14 cellular contexts compared by ENCODE assay signal in the genomic region with DNA sequence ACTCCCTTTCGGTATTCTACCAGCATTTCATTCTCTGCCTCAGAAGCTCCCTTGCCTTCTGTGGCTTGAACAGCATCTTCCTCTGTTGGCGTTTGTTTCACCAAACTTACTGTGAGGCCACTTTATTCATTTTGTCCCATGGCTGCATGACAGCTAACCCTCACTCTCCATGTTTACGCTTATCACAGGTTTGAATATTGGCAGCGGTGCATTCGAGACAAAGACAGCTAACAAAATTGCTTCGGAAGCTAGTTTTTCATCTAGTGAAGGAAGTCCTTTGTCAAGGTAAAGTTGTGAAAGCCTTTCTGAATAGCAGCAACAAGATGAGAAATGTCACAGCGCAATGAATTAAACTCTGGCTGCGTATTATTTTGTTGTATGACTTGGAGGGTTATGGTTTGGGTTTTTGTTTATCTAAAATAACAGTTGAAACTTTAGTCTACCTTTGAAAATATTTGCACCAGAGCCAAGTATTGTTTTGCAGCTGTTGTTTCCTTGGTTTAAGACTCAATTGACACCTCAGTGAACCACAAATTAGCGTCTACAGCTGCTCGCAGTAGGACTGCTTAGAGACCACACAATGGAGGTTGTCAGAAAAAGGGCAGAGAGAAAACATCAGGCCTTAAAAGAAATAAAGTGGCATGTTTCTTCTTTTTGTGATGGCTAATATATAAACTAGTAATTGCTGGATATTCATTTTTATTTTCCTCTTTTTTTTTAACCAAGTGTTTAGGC.
"Had no signal": no experiment of that assay in that cellular context is flagged by ENCODE, and none has a peak within 500 bp of the region (broad histone marks: within the 10 kb centered on the region; RNA-seq: fewer than 3 reads in every experiment).

No MANE protein-coding gene starts in this region.

- FAIRE-seq: colon, urothelium cell line had no signal

- H3K27me3 ChIP-seq: breast epithelium, heart right ventricle, left lung had no signal

- H3K27ac ChIP-seq: breast epithelium, heart right ventricle, left lung, thoracic aorta had no signal

- H3K4me1 ChIP-seq: breast epithelium had no signal

- H3K4me3 ChIP-seq: breast epithelium, heart right ventricle, left lung, thoracic aorta had no signal

- H3K9me3 ChIP-seq: breast epithelium, heart right ventricle, left lung, thoracic aorta had no signal

- DNase-seq: activated CD4-positive, alpha-beta memory T cell treated with anti-CD3 and anti-CD28 coated beads for 36 hours; activated gamma-delta T cell; activated T-cell treated with anti-CD3 and anti-CD28 coated beads, Interleukin-2, amount 50 U/mL, for 4 hours; effector CD4-positive, alpha-beta T cell; heart right ventricle; islet precursor cell; left lung; stimulated activated CD4-positive, alpha-beta T cell treated with anti-CD3 and anti-CD28 coated beads, Interleukin-2, amount 100 ng/mL, for 24 hours; stimulated activated naive CD4-positive, alpha-beta T cell had no signal

- ATAC-seq: activated T-cell treated with anti-CD3 and anti-CD28 coated beads, Interleukin-2, amount 50 U/mL, for 4 hours; heart right ventricle; left lung; sciatic nerve had no signal

- H3K36me3 ChIP-seq: breast epithelium had no signal
